Comparison of ENCODE assay signal across 8 cellular contexts in genomic region chr20:58179432-58180099, GRCh38. TPM values are rescaled to one million over a fixed set of nuclear protein-coding genes. Genes with fewer than 3 reads are reported as not detected.
DNase-seq lines count a peak whose midpoint lies in the region; ATAC-seq and TF ChIP-seq lines count a peak whose summit lies in the region.

No MANE protein-coding gene starts in this region.

- DNase-seq in COR-L47 (lab: John Stamatoyannopoulos, UW) (peak; percentile 48), PC-9 (peak in 1 of 2 experiments; percentile 73), activated T-helper 1 cell treated with Interleukin-2 at 50 U/mL for 16 hours (ENCODE audit: low read depth) (peak; percentile 50), fibroblast of peridontal ligament (ENCODE audit: extremely low read depth) (peak; percentile 36), nephron progenitor cell (peak; percentile 86)
- peak; percentile 37 for DNase-seq in stimulated activated naive CD4-positive, alpha-beta T cell treated with Interleukin-2 at 50 U/mL for 16 hours (lab: John Stamatoyannopoulos, UW)

- peaks cover 41% of the 10 kb centered on the region for H3K4me1 Mint-ChIP-seq in nephron progenitor cell

- TF ChIP-seq CTCF in PC-9 (conservative IDR thresholded peaks at IDR 0.05) (peak; percentile 99), nephron progenitor cell (IDR thresholded peaks at IDR 0.05) (peak; percentile 97)

- H3K4me3 Mint-ChIP-seq in nephron progenitor cell, result peak overlapping the region; percentile 69

- CTCF ChIA-PET in PC-9 (lab: Charles Lee), result interaction anchor here (0.6 to 1.5 kb wide), 5 partner anchors 47 to 410 kb away, joined by 3 to 8 read pairs (median 3); no protein-coding TSS in a partner anchor

- H3F3A ChIP-seq in PC-9 (ENCODE audit: insufficient read depth, low read depth), result no peaks in the 10 kb centered on the region

- H4K20me1 ChIP-seq in PC-9 (ENCODE audit: insufficient read depth), result no peaks in the 10 kb centered on the region

- intact Hi-C loops in PC-9 (cut with micrococcal nuclease; ENCODE audit: unreplicated experiment), result loop anchor here (1.0 to 10.0 kb wide), 11 partner anchors 47 to 557 kb away; no protein-coding TSS in a partner anchor

- H2AFZ ChIP-seq in PC-9, result peak overlapping the region; percentile 69

- H3K9me2 ChIP-seq in PC-9 (ENCODE audit: insufficient read depth), result no peaks in the 10 kb centered on the region

- H3K36me3 Mint-ChIP-seq in nephron progenitor cell (ENCODE audit: low read depth), result no peaks in the 10 kb centered on the region

- POLR2A ChIA-PET in PC-9 (lab: Charles Lee; ENCODE audit: unreplicated experiment), result no interaction called here

- peak overlapping the region; percentile 81 for H3K4me2 ChIP-seq in PC-9

- H3K27me3 ChIP-seq in PC-9 (ENCODE audit: insufficient read depth, low read depth), result no peaks in the 10 kb centered on the region

- peaks cover 51% of the 10 kb centered on the region for H3K27me3 Mint-ChIP-seq in nephron progenitor cell (ENCODE audit: low read depth, poor library complexity)

- peak; percentile 73 for ATAC-seq in HG02642 (IDR thresholded peaks at IDR 0.05; ENCODE audit: poor library complexity, unreplicated experiment)
- no peak for ATAC-seq in GM18519 (IDR thresholded peaks at IDR 0.05; ENCODE audit: low FRiP score, unreplicated experiment)

- no peak overlapping the region for H3K27ac ChIP-seq in PC-9

- no TSS peak for BruUV-seq in PC-9 (replicated peaks; lab: Mats Ljungman, UMichigan)

- no peak overlapping the region for H3K27ac Mint-ChIP-seq in nephron progenitor cell

- peaks cover 9% of the 10 kb centered on the region for H3K9me3 Mint-ChIP-seq in nephron progenitor cell

- peaks cover 15% of the 10 kb centered on the region for H3K4me1 ChIP-seq in PC-9 (replicated peaks; ENCODE audit: insufficient read depth)

- peaks cover 3% of the 10 kb centered on the region; the same call in 1 of the 2 replicates for H3K9me3 ChIP-seq in PC-9 (ENCODE audit: insufficient read depth, low read depth)

- no peaks in the 10 kb centered on the region for H3K36me3 ChIP-seq in PC-9 (ENCODE audit: low read depth)

- H3K79me2 ChIP-seq in PC-9 (ENCODE audit: low read depth), result no peaks in the 10 kb centered on the region

- H3K4me3 ChIP-seq in PC-9, result peak overlapping the region; percentile 40

RNA-seq across cellular contexts. Expression of gene ANKRD60, which starts 48.9 kb away (rescaled TPM):
- total RNA-seq in PC-9 (2021), result not detected in 2 replicates
